Comparison of ENCODE assay signal across 8 cellular contexts in genomic region chr2:65129276-65129612, GRCh38.
DNase-seq lines count a peak whose midpoint lies in the region; ATAC-seq and TF ChIP-seq lines count a peak whose summit lies in the region.

No MANE protein-coding gene starts in this region.

- H3K4me3 ChIP-seq in fibroblast of pulmonary artery (replicated peaks; ENCODE audit: low read depth, low read length), result peak overlapping the region; percentile 100
- H3K4me3 ChIP-seq in retinal pigment epithelial cell (ENCODE audit: low read length), result peak overlapping the region; percentile 99

- TF ChIP-seq CTCF in VCaP (conservative IDR thresholded peaks at IDR 0.05) (no peak), fibroblast of pulmonary artery (IDR thresholded peaks at IDR 0.05; ENCODE audit: low read length, missing control alignments) (no peak), retinal pigment epithelial cell (conservative IDR thresholded peaks at IDR 0.05; ENCODE audit: low read depth, low read length) (no peak)

- H3K27ac ChIP-seq in VCaP, result peak overlapping the region; percentile 91

- peak; percentile 38 for DNase-seq in NCI-H2227 (lab: John Stamatoyannopoulos, UW; ENCODE audit: unreplicated experiment)
- no peak for DNase-seq in NCI-H2227 treated with DMSO at 0.1 percent for 48 hours (lab: John Stamatoyannopoulos, UW)
- DNase-seq in fibroblast of pulmonary artery (ENCODE audit: low read depth), result no peak
- no peak for DNase-seq in retinal pigment epithelial cell (ENCODE audit: low read depth)
- no peak for DNase-seq in D341Med (ENCODE audit: low spot score)
- DNase-seq in hepatic stellate cell (ENCODE audit: low spot score), result no peak

- ATAC-seq in GM19324 (IDR thresholded peaks at IDR 0.05; ENCODE audit: low FRiP score, unreplicated experiment), result no peak
